9 cellular contexts compared by ENCODE assay signal in the genomic region with DNA sequence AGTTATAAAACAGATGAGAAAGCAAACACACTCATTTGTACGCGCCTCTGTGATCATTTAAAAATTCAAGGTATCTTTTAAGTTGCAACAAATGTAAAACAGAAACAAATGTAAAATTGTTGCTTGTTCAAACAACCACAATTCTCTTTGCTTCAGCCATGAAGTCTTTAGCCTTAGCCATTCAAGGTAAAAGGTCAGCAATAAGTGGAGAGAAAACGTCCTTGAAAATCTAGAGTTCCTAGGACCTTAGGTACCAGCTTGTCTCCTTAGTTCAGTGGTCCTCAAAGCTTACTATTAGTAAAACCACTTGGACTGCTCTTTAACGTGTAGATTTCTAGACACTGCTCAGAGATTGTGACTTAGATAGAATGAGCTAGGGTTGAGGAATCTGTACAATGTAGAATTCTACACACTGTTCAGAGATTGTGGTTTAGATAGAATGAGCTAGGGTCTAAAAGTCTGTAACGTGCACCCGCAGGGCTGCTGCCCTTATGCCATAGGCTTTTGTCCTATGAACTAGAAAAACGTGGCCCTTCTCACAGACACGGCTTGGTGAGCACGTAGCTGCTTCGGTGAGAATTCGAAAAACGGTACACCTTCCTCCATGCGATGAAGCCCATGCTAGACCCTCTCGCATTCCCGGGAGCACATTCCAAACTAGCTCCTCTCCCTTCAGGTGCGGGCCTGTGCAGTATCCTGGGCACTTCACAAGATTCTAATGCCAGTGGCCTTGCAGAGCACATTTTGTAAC. TPM values are rescaled to one million over a fixed set of nuclear protein-coding genes. Genes with fewer than 3 reads are reported as not detected.
DNase-seq lines count a peak whose midpoint lies in the region; ATAC-seq and TF ChIP-seq lines count a peak whose summit lies in the region.
"Had no signal": no experiment of that assay in that cellular context is flagged by ENCODE, and none has a peak within 500 bp of the region (broad histone marks: within the 10 kb centered on the region; RNA-seq: fewer than 3 reads in every experiment).

No MANE protein-coding gene starts in this region.

- ATAC-seq in DND-41 (ENCODE audit: insufficient read depth, low read depth) = peak; percentile 56
- ATAC-seq in activated T-helper 17 cell treated with anti-CD3 and anti-CD28 coated beads, Interleukin-2, amount 50 U/mL, for 72 hours (replicated peaks) = peak; percentile 16
- no peak for ATAC-seq in GM18502 (IDR thresholded peaks at IDR 0.05; ENCODE audit: poor library complexity, unreplicated experiment)
- ATAC-seq in HG03045 (IDR thresholded peaks at IDR 0.05; ENCODE audit: unreplicated experiment) = no peak

- peaks cover 27% of the 10 kb centered on the region for H3F3A ChIP-seq in MM.1S (ENCODE audit: insufficient read depth, low read length)

- no peaks in the 10 kb centered on the region for H3K27me3 Mint-ChIP-seq in activated T-helper 17 cell treated with anti-CD3 and anti-CD28 coated beads, Interleukin-2, amount 50 U/mL, for 72 hours

- DNase-seq in DND-41 (peak; percentile 64), MM.1S (peak; percentile 17), myocyte (ENCODE audit: low read depth) (peak; percentile 19), NCI-H1105 treated with DMSO at 0.1 percent for 48 hours (lab: John Stamatoyannopoulos, UW) (no peak), anterior cingulate cortex (lab: John Stamatoyannopoulos, UW) (no peak)
- DNase-seq: aorta had no signal

- H2AFZ ChIP-seq in DND-41 (ENCODE audit: low read depth, low read length) = peak overlapping the region; percentile 83
- H2AFZ ChIP-seq in MM.1S (ENCODE audit: low read length) = no peak overlapping the region

- no peaks in the 10 kb centered on the region for H4K20me1 ChIP-seq in DND-41 (ENCODE audit: insufficient read depth, low read length)
- no peaks in the 10 kb centered on the region for H4K20me1 ChIP-seq in MM.1S (ENCODE audit: insufficient read depth, low read length)

- H3K9ac ChIP-seq in DND-41 (ENCODE audit: low read depth, low read length) (peak overlapping the region; percentile 61), MM.1S (ENCODE audit: low read length) (peak overlapping the region; percentile 28; the same call in 1 of the 2 replicates)

- TF ChIP-seq CTCF in DND-41 (IDR thresholded peaks at IDR 0.05; ENCODE audit: borderline replicate concordance, extremely low read depth, low read length, poor library complexity, severe bottlenecking) = no peak
- no peak for TF ChIP-seq CTCF in MM.1S (IDR thresholded peaks at IDR 0.05; ENCODE audit: low read length)

- H3K36me3 Mint-ChIP-seq in activated T-helper 17 cell treated with anti-CD3 and anti-CD28 coated beads, Interleukin-2, amount 50 U/mL, for 72 hours (ENCODE audit: low read depth) = peaks cover 13% of the 10 kb centered on the region

- no peaks in the 10 kb centered on the region for H3K4me1 Mint-ChIP-seq in activated T-helper 17 cell treated with anti-CD3 and anti-CD28 coated beads, Interleukin-2, amount 50 U/mL, for 72 hours

- H3K4me2 ChIP-seq in DND-41 (ENCODE audit: insufficient read depth, low read length) (peak overlapping the region; percentile 78), MM.1S (ENCODE audit: low read depth, low read length) (peak overlapping the region; percentile 30)

- H3K27ac ChIP-seq in DND-41 (ENCODE audit: low read length) = peak overlapping the region; percentile 93
- peak overlapping the region; percentile 50; the same call in 1 of the 2 replicates for H3K27ac ChIP-seq in MM.1S (ENCODE audit: low read length)

- peak overlapping the region; percentile 24 to 56 for H3K4me3 ChIP-seq in DND-41 (ENCODE audit: low read depth in 1 of 2, low read length in 2 of 2)
- peak overlapping the region; percentile 30 for H3K4me3 ChIP-seq in MM.1S (ENCODE audit: low read length)

- H3K79me2 ChIP-seq in DND-41 (ENCODE audit: insufficient read depth, low read length) = peaks cover 34% of the 10 kb centered on the region
- no peaks in the 10 kb centered on the region for H3K79me2 ChIP-seq in MM.1S (ENCODE audit: low read length)

- H3K27me3 ChIP-seq in DND-41 (ENCODE audit: insufficient read depth, low read length, poor library complexity) (no peaks in the 10 kb centered on the region), MM.1S (replicated peaks; ENCODE audit: insufficient read depth, low read length) (no peaks in the 10 kb centered on the region)

- H3K9me3 Mint-ChIP-seq in activated T-helper 17 cell treated with anti-CD3 and anti-CD28 coated beads, Interleukin-2, amount 50 U/mL, for 72 hours = no peaks in the 10 kb centered on the region

- peak overlapping the region; percentile 84 for H3K4me3 Mint-ChIP-seq in activated T-helper 17 cell treated with anti-CD3 and anti-CD28 coated beads, Interleukin-2, amount 50 U/mL, for 72 hours

- H3K36me3 ChIP-seq in DND-41 (ENCODE audit: insufficient read depth, low read length) (no peaks in the 10 kb centered on the region; the same call in 1 of the 2 replicates), MM.1S (replicated peaks; ENCODE audit: insufficient read depth, low read length) (no peaks in the 10 kb centered on the region)

- H3K4me1 ChIP-seq in DND-41 (ENCODE audit: insufficient read depth, low read length) (peaks cover 68% of the 10 kb centered on the region), MM.1S (ENCODE audit: low read length) (peaks cover 33% of the 10 kb centered on the region)

- H3K9me3 ChIP-seq in DND-41 (ENCODE audit: insufficient read depth, low read length, severe bottlenecking) = no peaks in the 10 kb centered on the region
- H3K9me3 ChIP-seq in MM.1S (replicated peaks; ENCODE audit: insufficient read depth, low read length) = no peaks in the 10 kb centered on the region

- peak overlapping the region; percentile 61 for H3K27ac Mint-ChIP-seq in activated T-helper 17 cell treated with anti-CD3 and anti-CD28 coated beads, Interleukin-2, amount 50 U/mL, for 72 hours

- no peaks in the 10 kb centered on the region for H3K9me2 ChIP-seq in MM.1S (replicated peaks; ENCODE audit: insufficient read depth, low read length)

RNA-seq across cellular contexts. Expression of a gene that starts 1.7 kb away (rescaled TPM):
- 10 to 100 TPM; 19.9 to 58.9 TPM for total RNA-seq in activated T-helper 17 cell treated with anti-CD3 and anti-CD28 coated beads, Interleukin-2, amount 50 U/mL, for 72 hours
- 4.4 and 17.5 TPM in 2 replicates for total RNA-seq in myocyte
- 2.3 TPM for polyA plus RNA-seq in myocyte (2012)

Comparison
In these comparisons a context has a peak if more than half of its experiments do, and no peak if none do; other contexts are left out.
1. ATAC-seq: peak in DND-41 (single experiment) and activated T-helper 17 cell treated with anti-CD3 and anti-CD28 coated beads, Interleukin-2, amount 50 U/mL, for 72 hours (single experiment); none in GM18502 (single experiment) and HG03045 (single experiment).
2. DNase-seq: peak in DND-41 (single experiment), MM.1S (single experiment) and myocyte (single experiment); none in NCI-H1105 treated with DMSO at 0.1 percent for 48 hours (single experiment) and anterior cingulate cortex (0 of 58).